In the genomic region with DNA sequence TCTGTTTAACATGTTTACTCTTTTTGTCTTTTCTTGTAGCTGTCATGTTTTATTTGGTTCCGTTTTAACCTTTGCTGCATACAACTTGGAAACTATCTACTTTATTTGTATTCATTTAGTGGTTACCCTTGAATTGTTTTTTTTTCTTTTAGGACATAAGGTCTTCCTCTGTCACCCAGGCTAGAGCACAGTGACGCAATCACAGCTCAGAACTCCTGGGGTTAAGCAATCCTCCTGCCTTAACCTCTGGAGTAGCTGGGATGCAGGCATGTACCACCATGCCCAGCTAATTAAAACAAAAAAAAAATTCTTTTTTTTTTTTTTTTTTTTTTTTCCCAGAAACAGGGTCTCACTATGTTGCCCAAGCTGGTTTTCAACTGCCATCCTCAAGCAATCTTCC, we compare ENCODE assay signal across 1 cellular context.
TF ChIP-seq lines count a peak whose summit lies in the region.

No MANE protein-coding gene starts in this region.

TF ChIP-seq in GM23338, 12 proteins besides CTCF, POLR2A, EP300 and RAD21 (continued from another document):
- TF ChIP-seq, protein P1, sequence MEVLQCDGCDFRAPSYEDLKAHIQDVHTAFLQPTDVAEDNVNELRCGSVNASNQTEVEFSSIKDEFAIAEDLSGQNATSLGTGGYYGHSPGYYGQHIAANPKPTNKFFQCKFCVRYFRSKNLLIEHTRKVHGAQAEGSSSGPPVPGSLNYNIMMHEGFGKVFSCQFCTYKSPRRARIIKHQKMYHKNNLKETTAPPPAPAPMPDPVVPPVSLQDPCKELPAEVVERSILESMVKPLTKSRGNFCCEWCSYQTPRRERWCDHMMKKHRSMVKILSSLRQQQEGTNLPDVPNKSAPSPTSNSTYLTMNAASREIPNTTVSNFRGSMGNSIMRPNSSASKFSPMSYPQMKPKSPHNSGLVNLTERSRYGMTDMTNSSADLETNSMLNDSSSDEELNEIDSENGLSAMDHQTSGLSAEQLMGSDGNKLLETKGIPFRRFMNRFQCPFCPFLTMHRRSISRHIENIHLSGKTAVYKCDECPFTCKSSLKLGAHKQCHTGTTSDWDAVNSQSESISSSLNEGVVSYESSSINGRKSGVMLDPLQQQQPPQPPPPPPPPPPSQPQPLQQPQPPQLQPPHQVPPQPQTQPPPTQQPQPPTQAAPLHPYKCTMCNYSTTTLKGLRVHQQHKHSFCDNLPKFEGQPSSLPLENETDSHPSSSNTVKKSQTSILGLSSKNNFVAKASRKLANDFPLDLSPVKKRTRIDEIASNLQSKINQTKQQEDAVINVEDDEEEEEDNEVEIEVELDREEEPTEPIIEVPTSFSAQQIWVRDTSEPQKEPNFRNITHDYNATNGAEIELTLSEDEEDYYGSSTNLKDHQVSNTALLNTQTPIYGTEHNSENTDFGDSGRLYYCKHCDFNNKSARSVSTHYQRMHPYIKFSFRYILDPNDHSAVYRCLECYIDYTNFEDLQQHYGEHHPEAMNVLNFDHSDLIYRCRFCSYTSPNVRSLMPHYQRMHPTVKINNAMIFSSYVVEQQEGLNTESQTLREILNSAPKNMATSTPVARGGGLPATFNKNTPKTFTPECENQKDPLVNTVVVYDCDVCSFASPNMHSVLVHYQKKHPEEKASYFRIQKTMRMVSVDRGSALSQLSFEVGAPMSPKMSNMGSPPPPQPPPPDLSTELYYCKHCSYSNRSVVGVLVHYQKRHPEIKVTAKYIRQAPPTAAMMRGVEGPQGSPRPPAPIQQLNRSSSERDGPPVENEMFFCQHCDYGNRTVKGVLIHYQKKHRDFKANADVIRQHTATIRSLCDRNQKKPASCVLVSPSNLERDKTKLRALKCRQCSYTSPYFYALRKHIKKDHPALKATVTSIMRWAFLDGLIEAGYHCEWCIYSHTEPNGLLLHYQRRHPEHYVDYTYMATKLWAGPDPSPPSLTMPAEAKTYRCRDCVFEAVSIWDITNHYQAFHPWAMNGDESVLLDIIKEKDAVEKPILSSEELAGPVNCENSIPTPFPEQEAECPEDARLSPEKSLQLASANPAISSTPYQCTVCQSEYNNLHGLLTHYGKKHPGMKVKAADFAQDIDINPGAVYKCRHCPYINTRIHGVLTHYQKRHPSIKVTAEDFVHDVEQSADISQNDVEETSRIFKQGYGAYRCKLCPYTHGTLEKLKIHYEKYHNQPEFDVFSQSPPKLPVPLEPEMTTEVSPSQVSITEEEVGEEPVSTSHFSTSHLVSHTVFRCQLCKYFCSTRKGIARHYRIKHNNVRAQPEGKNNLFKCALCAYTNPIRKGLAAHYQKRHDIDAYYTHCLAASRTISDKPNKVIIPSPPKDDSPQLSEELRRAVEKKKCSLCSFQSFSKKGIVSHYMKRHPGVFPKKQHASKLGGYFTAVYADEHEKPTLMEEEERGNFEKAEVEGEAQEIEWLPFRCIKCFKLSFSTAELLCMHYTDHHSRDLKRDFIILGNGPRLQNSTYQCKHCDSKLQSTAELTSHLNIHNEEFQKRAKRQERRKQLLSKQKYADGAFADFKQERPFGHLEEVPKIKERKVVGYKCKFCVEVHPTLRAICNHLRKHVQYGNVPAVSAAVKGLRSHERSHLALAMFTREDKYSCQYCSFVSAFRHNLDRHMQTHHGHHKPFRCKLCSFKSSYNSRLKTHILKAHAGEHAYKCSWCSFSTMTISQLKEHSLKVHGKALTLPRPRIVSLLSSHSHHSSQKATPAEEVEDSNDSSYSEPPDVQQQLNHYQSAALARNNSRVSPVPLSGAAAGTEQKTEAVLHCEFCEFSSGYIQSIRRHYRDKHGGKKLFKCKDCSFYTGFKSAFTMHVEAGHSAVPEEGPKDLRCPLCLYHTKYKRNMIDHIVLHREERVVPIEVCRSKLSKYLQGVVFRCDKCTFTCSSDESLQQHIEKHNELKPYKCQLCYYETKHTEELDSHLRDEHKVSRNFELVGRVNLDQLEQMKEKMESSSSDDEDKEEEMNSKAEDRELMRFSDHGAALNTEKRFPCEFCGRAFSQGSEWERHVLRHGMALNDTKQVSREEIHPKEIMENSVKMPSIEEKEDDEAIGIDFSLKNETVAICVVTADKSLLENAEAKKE (CRISPR knock-in tag; IDR thresholded peaks at IDR 0.05) = no peak
- no peak for TF ChIP-seq JUNB (IDR thresholded peaks at IDR 0.05; ENCODE audit: unreplicated experiment)
- TF ChIP-seq EZH2phosphoT487 (IDR thresholded peaks at IDR 0.05; ENCODE audit: unreplicated experiment) = no peak
- TF ChIP-seq ZNF114 (CRISPR knock-in tag; IDR thresholded peaks at IDR 0.05) = no peak
